19 cellular contexts compared by ENCODE assay signal in genomic region chr20:17589161-17589834, GRCh38. TPM values are rescaled to one million over a fixed set of nuclear protein-coding genes. Genes with fewer than 3 reads are reported as not detected.
DNase-seq lines count a peak whose midpoint lies in the region; ATAC-seq and TF ChIP-seq lines count a peak whose summit lies in the region.
"Had no signal": no experiment of that assay in that cellular context is flagged by ENCODE, and none has a peak within 500 bp of the region (broad histone marks: within the 10 kb centered on the region; RNA-seq: fewer than 3 reads in every experiment).

No MANE protein-coding gene starts in this region.

- POLR2A ChIA-PET in activated CD4-positive, alpha-beta memory T cell treated with anti-CD3 and anti-CD28 coated beads, Interleukin-2, amount 10 ng/mL, durations not matched to agents 7 days and 5 days (lab: Charles Lee) = interaction anchor here (0.8 to 1.4 kb wide), 2 partner anchors 18 to 21 kb away, joined by 3 read pairs; no protein-coding TSS in a partner anchor

- no peaks in the 10 kb centered on the region for H3K9me3 Mint-ChIP-seq in activated CD4-positive, alpha-beta memory T cell treated with anti-CD3 and anti-CD28 coated beads, Interleukin-2, amount 10 ng/mL, durations not matched to agents 7 days and 5 days
- no peaks in the 10 kb centered on the region for H3K9me3 Mint-ChIP-seq in glutamatergic neuron (ENCODE audit: unreplicated experiment)
- H3K9me3 Mint-ChIP-seq: CD4-positive, alpha-beta T cell had no signal

- peaks cover 19% of the 10 kb centered on the region for H3K36me3 Mint-ChIP-seq in activated CD4-positive, alpha-beta memory T cell treated with anti-CD3 and anti-CD28 coated beads, Interleukin-2, amount 10 ng/mL, durations not matched to agents 7 days and 5 days (ENCODE audit: low read depth)
- H3K36me3 Mint-ChIP-seq in glutamatergic neuron (ENCODE audit: unreplicated experiment) = peaks cover 8% of the 10 kb centered on the region

- CTCF ChIA-PET in activated CD4-positive, alpha-beta memory T cell treated with anti-CD3 and anti-CD28 coated beads, Interleukin-2, amount 10 ng/mL, durations not matched to agents 7 days and 5 days (lab: Charles Lee) = interaction anchor here (1.0 kb wide), 1 partner anchor 18 kb away, joined by 5 read pairs; no protein-coding TSS in a partner anchor

- peaks cover 13% of the 10 kb centered on the region for H3K4me1 Mint-ChIP-seq in activated CD4-positive, alpha-beta memory T cell treated with anti-CD3 and anti-CD28 coated beads, Interleukin-2, amount 10 ng/mL, durations not matched to agents 7 days and 5 days
- peaks cover 37% of the 10 kb centered on the region for H3K4me1 Mint-ChIP-seq in glutamatergic neuron (ENCODE audit: low read depth, unreplicated experiment)

- no peak overlapping the region for H3K27ac Mint-ChIP-seq in activated CD4-positive, alpha-beta memory T cell treated with anti-CD3 and anti-CD28 coated beads, Interleukin-2, amount 10 ng/mL, durations not matched to agents 7 days and 5 days
- H3K27ac Mint-ChIP-seq in glutamatergic neuron (ENCODE audit: unreplicated experiment) = no peak overlapping the region
- H3K27ac Mint-ChIP-seq: CD4-positive, alpha-beta T cell had no signal

- no peak overlapping the region for H2AFZ ChIP-seq in parathyroid adenoma

- H3K79me2 ChIP-seq in parathyroid adenoma = peaks cover 42% of the 10 kb centered on the region

- H3K9me3 ChIP-seq in parathyroid adenoma (ENCODE audit: control insufficient read depth, low read length) (no peaks in the 10 kb centered on the region), aorta (ENCODE audit: control insufficient read depth, low read length) (no peaks in the 10 kb centered on the region)
- H3K9me3 ChIP-seq: adrenal gland had no signal

- no peak for DNase-seq in Right ventricle myocardium inferior (ENCODE audit: missing footprints)
- DNase-seq in cardiac septum (ENCODE audit: low spot score) = no peak
- peak; percentile 42 for DNase-seq in fibroblast of peridontal ligament (ENCODE audit: extremely low read depth)
- peak in 1 of 2 donors; percentile 51 for DNase-seq in aorta
- DNase-seq in activated CD4-positive, alpha-beta memory T cell treated with anti-CD3 and anti-CD28 coated beads, Interleukin-2, amount 10 ng/mL, durations not matched to agents 7 days and 5 days = no peak
- DNase-seq in glutamatergic neuron = no peak
- no peak for DNase-seq in H4 (ENCODE audit: low spot score)
- DNase-seq: activated CD4-positive, alpha-beta T cell treated with anti-CD3 and anti-CD28 coated beads, Interleukin-2, amount 50 U/mL, for 48 hours; adrenal gland; CD4-positive, alpha-beta T cell; kidney; midbrain; NCI-H1048; NCI-H2081 treated with DMSO at 0.1 percent for 48 hours; NCI-H748 treated with DMSO at 0.1 percent for 48 hours; small intestine had no signal

- H3K27me3 ChIP-seq in parathyroid adenoma (ENCODE audit: control insufficient read depth, insufficient read depth, low read length) (no peaks in the 10 kb centered on the region), aorta (ENCODE audit: control insufficient read depth in 1 of 2, insufficient read depth in 2 of 2, low read length in 1 of 2) (no peaks in the 10 kb centered on the region)
- H3K27me3 ChIP-seq: adrenal gland had no signal

- no peak overlapping the region for H3K9ac ChIP-seq in parathyroid adenoma

- WGBS in aorta, 2 donors = 10 to 11% methylated on average over 8 of the region's 8 CpGs

- H3K4me2 ChIP-seq in parathyroid adenoma (ENCODE audit: low read length) = no peak overlapping the region

- intact Hi-C loops in Right ventricle myocardium inferior (cut with DNase I) (no loop called here), cardiac septum (cut with DNase I) (no loop called here), aorta (cut with DNase I) (loop anchor here in 1 of 2 donors (2.0 kb wide), 1 partner anchor 16 kb away; no protein-coding TSS in a partner anchor)

- H3K27me3 Mint-ChIP-seq in activated CD4-positive, alpha-beta memory T cell treated with anti-CD3 and anti-CD28 coated beads, Interleukin-2, amount 10 ng/mL, durations not matched to agents 7 days and 5 days = no peaks in the 10 kb centered on the region
- no peaks in the 10 kb centered on the region for H3K27me3 Mint-ChIP-seq in glutamatergic neuron (ENCODE audit: unreplicated experiment)
- H3K27me3 Mint-ChIP-seq: CD4-positive, alpha-beta T cell had no signal

- H3K36me3 ChIP-seq in parathyroid adenoma (ENCODE audit: control insufficient read depth, insufficient read depth, low read length) (no peaks in the 10 kb centered on the region), aorta (ENCODE audit: control insufficient read depth in 1 of 2, insufficient read depth in 2 of 2, low read length in 1 of 2) (peaks cover 0 to 4% of the 10 kb centered on the region in 2 donors)
- H3K36me3 ChIP-seq: adrenal gland had no signal

- H3K4me3 Mint-ChIP-seq in activated CD4-positive, alpha-beta memory T cell treated with anti-CD3 and anti-CD28 coated beads, Interleukin-2, amount 10 ng/mL, durations not matched to agents 7 days and 5 days = no peak overlapping the region
- H3K4me3 Mint-ChIP-seq in glutamatergic neuron (ENCODE audit: unreplicated experiment) = no peak overlapping the region
- H3K4me3 Mint-ChIP-seq: CD4-positive, alpha-beta T cell had no signal

- peak; percentile 33 for ATAC-seq in Right ventricle myocardium inferior
- peak; percentile 73 for ATAC-seq in aorta (ENCODE audit: low FRiP score)
- ATAC-seq: K562 had no signal

- H3K27ac ChIP-seq in parathyroid adenoma (peak overlapping the region; percentile 56), aorta (ENCODE audit: low read depth in 1 of 2, low read length in 2 of 2) (peak overlapping the region in 1 of 2 donors; percentile 20)
- H3K27ac ChIP-seq: adrenal gland, HL-60 had no signal

- TF ChIP-seq CTCF in parathyroid adenoma (IDR thresholded peaks at IDR 0.05) (no peak), glutamatergic neuron (IDR thresholded peaks at IDR 0.05; ENCODE audit: partially characterized antibody, unreplicated experiment) (no peak)

- H3K4me3 ChIP-seq in parathyroid adenoma (ENCODE audit: low read depth, low read length) (no peak overlapping the region), aorta (ENCODE audit: low read length in 2 of 2) (peak overlapping the region; percentile 11 to 66)
- H3K4me3 ChIP-seq: adrenal gland, K562 had no signal

- H3K4me1 ChIP-seq in parathyroid adenoma (peaks cover 24% of the 10 kb centered on the region), aorta (ENCODE audit: control insufficient read depth in 1 of 2, insufficient read depth in 2 of 2, low read length in 2 of 2) (peaks cover 11 to 26% of the 10 kb centered on the region in 2 donors)

RNA-seq across cellular contexts. Expression of gene DSTN, which starts 19.4 kb away (rescaled TPM):
- 865 TPM for total RNA-seq in Right ventricle myocardium inferior
- total RNA-seq in cardiac septum = 569 TPM
- total RNA-seq in aorta = 1,000 to 10,000 TPM; 1,041 to 1,932 TPM
- 1,000 to 10,000 TPM; 2,289 to 5,298 TPM for polyA plus RNA-seq in aorta
- 100 to 1,000 TPM; 104 to 109 TPM for total RNA-seq in activated CD4-positive, alpha-beta memory T cell treated with anti-CD3 and anti-CD28 coated beads, Interleukin-2, amount 10 ng/mL, durations not matched to agents 7 days and 5 days
- total RNA-seq in glutamatergic neuron (ENCODE audit: unreplicated experiment) = 233 TPM
- total RNA-seq in H4 (2014; rRNA removed; shearing (Covaris generic)) = 289 and 303 TPM in 2 replicates

RNA-seq across cellular contexts. Expression of gene BFSP1, which starts 58.1 kb away (rescaled TPM):
- 0.57 TPM for total RNA-seq in Right ventricle myocardium inferior
- total RNA-seq in cardiac septum = 0.83 TPM
- 1 to 10 TPM; 1.5 to 2.6 TPM for total RNA-seq in aorta
- 1 to 10 TPM; 2.4 to 9.9 TPM for polyA plus RNA-seq in aorta
- 1 to 10 TPM; 2.7 to 3.2 TPM for total RNA-seq in activated CD4-positive, alpha-beta memory T cell treated with anti-CD3 and anti-CD28 coated beads, Interleukin-2, amount 10 ng/mL, durations not matched to agents 7 days and 5 days
- 0.69 TPM for total RNA-seq in glutamatergic neuron (ENCODE audit: unreplicated experiment)
- total RNA-seq in H4 (2014; rRNA removed; shearing (Covaris generic)) = 8.2 and 12.3 TPM in 2 replicates
